Comparison of ENCODE assay signal across 8 cellular contexts in genomic region chr2:176110975-176111663, GRCh38. TPM values are rescaled to one million over a fixed set of nuclear protein-coding genes. Genes with fewer than 3 reads are reported as not detected.
DNase-seq lines count a peak whose midpoint lies in the region; ATAC-seq and FAIRE-seq lines count a peak whose summit lies in the region.

No MANE protein-coding gene starts in this region.

- peak; percentile 60 for DNase-seq in AG08395 (ENCODE audit: low spot score)
- no peak for DNase-seq in GM18507 (ENCODE audit: extremely low spot score, insufficient read length, low read depth)
- DNase-seq in NCI-H526 treated with DMSO at 0.1 percent for 48 hours (lab: John Stamatoyannopoulos, UW) = peak; percentile 95
- DNase-seq in dermis blood vessel endothelial cell = peak; percentile 88
- peak; percentile 13 for DNase-seq in pulmonary artery endothelial cell (ENCODE audit: low read depth, low spot score)
- no peak for DNase-seq in activated effector memory CD4-positive, alpha-beta T cell treated with Interleukin-2 at 50 U/mL for 16 hours

- FAIRE-seq in GM18507 (lab: Jason Lieb, UNC) = peak; percentile 50

- no peak for ATAC-seq in HG03521 (IDR thresholded peaks at IDR 0.05; ENCODE audit: unreplicated experiment)
- ATAC-seq in GM21360 (IDR thresholded peaks at IDR 0.05; ENCODE audit: unreplicated experiment) = no peak

RNA-seq across cellular contexts. Expression of gene HOXD11, which starts 4.0 kb away (rescaled TPM):
- 0.17 TPM in 1 of 2 replicates, not detected in the other for total RNA-seq in dermis blood vessel endothelial cell
- not detected in 2 replicates for total RNA-seq in pulmonary artery endothelial cell

RNA-seq across cellular contexts. Expression of gene HOXD10, which starts 5.5 kb away (rescaled TPM):
- total RNA-seq in dermis blood vessel endothelial cell (7.7 and 15.2 TPM in 2 replicates), pulmonary artery endothelial cell (not detected in 2 replicates)

RNA-seq across cellular contexts. Expression of gene HOXD9, which starts 11.4 kb away (rescaled TPM):
- total RNA-seq in dermis blood vessel endothelial cell (24.5 and 28.4 TPM in 2 replicates), pulmonary artery endothelial cell (not detected in 2 replicates)

RNA-seq across cellular contexts. Expression of gene HOXD12, which starts 11.5 kb away (rescaled TPM):
- not detected in 2 replicates for total RNA-seq in dermis blood vessel endothelial cell
- total RNA-seq in pulmonary artery endothelial cell = not detected in 2 replicates

RNA-seq across cellular contexts. Expression of gene HOXD8, which starts 18.4 kb away (rescaled TPM):
- total RNA-seq in dermis blood vessel endothelial cell = 30.3 and 33.0 TPM in 2 replicates
- total RNA-seq in pulmonary artery endothelial cell = not detected in 2 replicates

Comparison
In these comparisons a context has a peak if more than half of its experiments do, and no peak if none do; other contexts are left out.
1. DNase-seq: peak in AG08395 (single experiment), NCI-H526 treated with DMSO at 0.1 percent for 48 hours (single experiment), dermis blood vessel endothelial cell (single experiment) and pulmonary artery endothelial cell (single experiment); none in GM18507 (single experiment) and activated effector memory CD4-positive, alpha-beta T cell treated with Interleukin-2 at 50 U/mL for 16 hours (single experiment).
2. RNA of gene HOXD9, which starts 11.4 kb away (total RNA-seq): 24.5 to 28.4 TPM in dermis blood vessel endothelial cell; not detected in pulmonary artery endothelial cell; every median in the first group is over 10 times any median in the second.